ENCODE assay signal across 8 cellular contexts in the genomic region with DNA sequence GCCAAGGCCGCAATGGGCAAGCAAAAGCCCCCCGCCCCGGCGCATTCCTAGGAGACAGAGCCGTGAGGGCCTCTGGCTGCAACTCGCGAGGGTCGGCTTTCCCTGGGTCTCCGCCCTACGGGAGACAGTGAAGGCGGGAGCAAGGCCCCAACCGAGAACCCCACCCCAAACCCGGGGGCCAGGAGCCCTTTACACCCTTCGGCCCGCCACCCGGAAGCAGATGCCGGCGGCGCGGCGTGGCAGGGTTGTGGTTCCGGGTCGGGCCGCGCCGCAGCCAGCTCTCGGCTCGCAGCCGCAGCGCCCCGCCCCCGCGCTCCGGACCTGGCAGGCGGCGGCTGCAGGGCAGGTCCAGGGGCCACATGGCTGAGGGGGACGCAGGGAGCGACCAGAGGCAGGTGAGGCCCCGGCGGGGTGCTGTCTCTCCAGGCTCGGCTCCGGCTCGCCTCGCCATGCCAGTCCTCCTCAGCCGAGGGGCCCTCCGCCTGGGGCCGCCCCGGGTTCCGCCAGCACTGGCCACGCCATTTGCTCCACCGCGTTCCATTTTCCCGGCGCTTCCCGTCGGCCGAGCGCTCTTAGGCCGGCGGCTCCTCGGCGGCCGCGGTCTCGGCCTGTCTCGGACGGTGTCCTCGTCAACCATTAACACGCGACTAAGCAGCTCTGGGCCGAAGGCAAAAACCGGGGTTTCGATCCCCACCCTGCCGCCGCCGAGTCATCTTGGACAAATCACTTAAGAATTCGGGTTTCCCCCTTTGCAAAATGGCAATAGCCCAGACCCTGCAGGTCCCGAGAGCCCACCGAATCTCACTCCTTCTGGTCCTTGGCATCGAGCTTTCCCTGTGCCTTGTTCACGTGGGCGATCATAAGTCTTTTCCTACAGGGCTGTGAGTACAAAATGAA. TPM values are rescaled to one million over a fixed set of nuclear protein-coding genes. Genes with fewer than 3 reads are reported as not detected.
DNase-seq lines count a peak whose midpoint lies in the region; ATAC-seq and TF ChIP-seq lines count a peak whose summit lies in the region.

A gene with protein sequence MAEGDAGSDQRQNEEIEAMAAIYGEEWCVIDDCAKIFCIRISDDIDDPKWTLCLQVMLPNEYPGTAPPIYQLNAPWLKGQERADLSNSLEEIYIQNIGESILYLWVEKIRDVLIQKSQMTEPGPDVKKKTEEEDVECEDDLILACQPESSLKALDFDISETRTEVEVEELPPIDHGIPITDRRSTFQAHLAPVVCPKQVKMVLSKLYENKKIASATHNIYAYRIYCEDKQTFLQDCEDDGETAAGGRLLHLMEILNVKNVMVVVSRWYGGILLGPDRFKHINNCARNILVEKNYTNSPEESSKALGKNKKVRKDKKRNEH (plus strand): TSS at position 273 of the 897 bp plus-strand sequence. CDS start 87 bp downstream, at position 360.

- DNase-seq in AG08396 (ENCODE audit: low spot score) = peak; percentile 95
- peak; percentile 79 for DNase-seq in NCI-H510A (lab: John Stamatoyannopoulos, UW)
- DNase-seq in activated CD4-positive, alpha-beta T cell treated with anti-CD3 and anti-CD28 coated beads, Interleukin-2, amount 50 U/mL, for 4 hours = peak; percentile 67 to 73
- DNase-seq in dermis blood vessel endothelial cell = peak; percentile 90
- peak; percentile 84 to 96 for DNase-seq in left lung
- DNase-seq in stimulated activated CD4-positive, alpha-beta T cell treated with anti-CD3 and anti-CD28 coated beads, Interleukin-2, amount 100 ng/mL, for 4 hours (ENCODE audit: low read depth) = peak; percentile 73

- H3K27me3 ChIP-seq in left lung = peaks cover 3 to 9% of the 10 kb centered on the region in 2 donors

- ATAC-seq in GM18870 (IDR thresholded peaks at IDR 0.05; ENCODE audit: unreplicated experiment) (peak; percentile 77), HG03108 (IDR thresholded peaks at IDR 0.05; ENCODE audit: unreplicated experiment) (peak; percentile 96), left lung (peak; percentile 99)

- peaks cover 6 to 13% of the 10 kb centered on the region in 2 donors for H3K4me1 ChIP-seq in left lung

- H3K36me3 ChIP-seq in left lung = peaks cover 0 to 15% of the 10 kb centered on the region in 2 donors

- peak within 1 kb of the TSS; percentile 84 to 92 for H3K27ac ChIP-seq in left lung

- no peaks in the 10 kb centered on the region for H3K9me3 ChIP-seq in left lung

- peak within 1 kb of the TSS; percentile 90 for H3K4me3 ChIP-seq in left lung

- intact Hi-C loops in left lung (cut with DNase I) = no loop called here

- no peak for TF ChIP-seq CTCF in left lung (IDR thresholded peaks at IDR 0.05)

RNA-seq across cellular contexts. Expression of the gene that starts here (rescaled TPM):
- total RNA-seq in dermis blood vessel endothelial cell (21.6 and 24.8 TPM in 2 replicates), left lung (10 to 100 TPM; 32.5 to 36.4 TPM)

Comparison
In these comparisons a context has a peak if more than half of its experiments do, and no peak if none do; other contexts are left out.
1. Peak in every context shown above with its lines: DNase-seq, ATAC-seq, H3K4me3 ChIP-seq and H3K27ac ChIP-seq.